ENCODE assay signal across 7 cellular contexts in the genomic region with DNA sequence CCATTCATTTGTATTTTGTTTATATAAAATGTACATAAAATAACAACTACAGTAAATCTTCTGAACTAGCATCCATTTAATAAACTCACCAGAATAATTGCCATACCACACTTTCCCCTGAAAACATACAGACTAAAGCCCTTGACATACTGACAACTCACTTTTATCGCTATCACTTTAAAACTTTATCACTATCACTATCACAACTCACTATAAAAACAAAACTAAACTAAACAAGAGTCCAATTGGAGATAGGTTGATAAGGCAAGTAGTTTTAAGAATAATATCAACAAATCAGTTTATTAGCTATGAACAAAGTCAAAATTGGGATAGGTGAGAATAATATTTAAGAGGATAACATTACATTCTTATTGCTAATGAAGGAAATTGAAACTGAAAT.
"Had no signal": no experiment of that assay in that cellular context is flagged by ENCODE, and none has a peak within 500 bp of the region (broad histone marks: within the 10 kb centered on the region; RNA-seq: fewer than 3 reads in every experiment).

No MANE protein-coding gene starts in this region.

- FAIRE-seq: GM12878, GM12891, GM12892, GM18507, GM19239 had no signal

- DNase-seq: GDM1, GF-D8 had no signal
